ENCODE assay signal across 12 cellular contexts in the genomic region with DNA sequence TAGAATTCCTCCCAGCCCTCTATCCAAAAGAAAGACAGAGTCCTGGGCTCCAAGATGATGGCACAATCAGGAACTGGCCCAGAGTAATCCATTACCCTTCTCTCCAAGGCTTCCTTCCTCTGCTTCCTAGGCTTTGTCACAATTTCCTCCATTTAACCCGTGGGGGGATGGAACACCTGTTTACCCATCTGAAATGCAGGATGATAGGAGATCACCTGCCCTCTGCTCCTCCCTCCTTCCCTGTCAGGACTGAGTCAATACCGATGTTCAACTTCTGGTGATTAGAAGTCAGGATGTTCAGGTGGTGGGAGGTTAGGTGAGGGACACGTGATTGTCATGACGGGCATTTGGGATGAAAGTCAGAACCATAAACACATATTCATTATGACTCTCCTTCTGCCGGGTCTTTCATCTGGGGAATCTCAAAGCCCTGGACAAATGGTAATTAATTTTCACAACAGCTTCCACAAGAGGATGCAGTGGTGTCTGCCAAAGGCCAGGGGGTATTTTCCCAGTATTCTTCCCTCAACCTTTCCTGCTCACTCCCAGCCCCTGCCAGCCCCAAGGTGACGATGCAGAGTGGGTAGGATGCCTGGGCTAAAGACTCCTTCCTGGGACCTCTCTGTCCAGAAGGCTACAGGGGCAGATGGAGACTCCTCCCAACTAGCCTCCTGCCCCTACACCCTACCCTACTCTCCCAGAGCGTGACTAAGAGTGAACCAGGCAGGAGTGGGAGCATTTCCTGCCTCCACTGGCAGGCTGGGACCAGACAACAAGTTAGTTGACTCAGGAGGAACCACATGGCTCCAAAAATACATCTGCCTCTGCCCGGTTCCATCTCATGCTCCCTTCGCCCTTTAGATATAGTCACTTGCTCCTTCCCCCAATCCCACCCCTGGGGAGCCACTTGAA. TPM values are rescaled to one million over a fixed set of nuclear protein-coding genes. Genes with fewer than 3 reads are reported as not detected.
DNase-seq lines count a peak whose midpoint lies in the region; ATAC-seq, FAIRE-seq and TF ChIP-seq lines count a peak whose summit lies in the region.
"Had no signal": no experiment of that assay in that cellular context is flagged by ENCODE, and none has a peak within 500 bp of the region (broad histone marks: within the 10 kb centered on the region; RNA-seq: fewer than 3 reads in every experiment).

No MANE protein-coding gene starts in this region.

- H3K9me3 Mint-ChIP-seq in activated naive CD4-positive, alpha-beta T cell treated with anti-CD3 and anti-CD28 coated beads, Interleukin-2, amount 10 ng/mL, durations not matched to agents 7 days and 5 days: no peaks in the 10 kb centered on the region
- no peaks in the 10 kb centered on the region for H3K9me3 Mint-ChIP-seq in activated naive CD4-positive, alpha-beta T cell treated with anti-CD3 and anti-CD28 coated beads, Interleukin-2, amount 50 U/mL, for 72 hours
- H3K9me3 Mint-ChIP-seq: activated CD8-positive, alpha-beta T cell treated with anti-CD3 and anti-CD28 coated beads for 36 hours; naive thymus-derived CD8-positive, alpha-beta T cell had no signal

- no peak for TF ChIP-seq EP300 in H1 (IDR thresholded peaks at IDR 0.05; ENCODE audit: borderline replicate concordance in 1 of 2, low read depth in 2 of 2, low read length in 2 of 2)
- no peak for TF ChIP-seq EP300 in stomach (IDR thresholded peaks at IDR 0.05)

- no peaks in the 10 kb centered on the region for H3K9me2 ChIP-seq in PC-9 (ENCODE audit: insufficient read depth)

- no peak for ATAC-seq in activated naive CD4-positive, alpha-beta T cell treated with anti-CD3 and anti-CD28 coated beads, Interleukin-2, amount 50 U/mL, for 72 hours
- ATAC-seq in GM19455 (IDR thresholded peaks at IDR 0.05; ENCODE audit: unreplicated experiment) (no peak), HG03378 (IDR thresholded peaks at IDR 0.05; ENCODE audit: unreplicated experiment) (no peak)
- ATAC-seq: activated CD8-positive, alpha-beta T cell treated with anti-CD3 and anti-CD28 coated beads for 36 hours; naive thymus-derived CD8-positive, alpha-beta T cell had no signal

- intact Hi-C loops in PC-9 (cut with micrococcal nuclease; ENCODE audit: unreplicated experiment): no loop called here
- intact Hi-C loops in spleen (cut with DNase I; ENCODE audit: low total_unique reads): no loop called here
- intact Hi-C loops in stomach (cut with DNase I; ENCODE audit: low total_unique reads): no loop called here

- peak overlapping the region; percentile 25; the same call in 1 of the 2 replicates for H2BK20ac ChIP-seq in H1 (ENCODE audit: low read length)

- peak overlapping the region; percentile 78; the same call in 1 of the 2 replicates for H2BK12ac ChIP-seq in H1 (ENCODE audit: low read depth, low read length)

- H3K36me3 ChIP-seq in PC-9 (ENCODE audit: low read depth) (peaks cover 26% of the 10 kb centered on the region; the same call in 1 of the 2 replicates), H1 (ENCODE audit: control insufficient read depth in 2 of 4, insufficient read depth in 4 of 4, low read length in 3 of 4) (no peaks in the 10 kb centered on the region), spleen (no peaks in the 10 kb centered on the region), stomach (no peaks in the 10 kb centered on the region)

- no peak overlapping the region for H3K4ac ChIP-seq in H1 (replicated peaks; ENCODE audit: insufficient read length, low read depth, low read length)

- peaks cover 3% of the 10 kb centered on the region; the same call in 1 of the 2 replicates for H4K20me1 ChIP-seq in PC-9 (ENCODE audit: insufficient read depth)
- H4K20me1 ChIP-seq in H1 (replicated peaks in 1 of 2; ENCODE audit: control insufficient read depth in 1 of 2, insufficient read depth in 2 of 2, low read length in 2 of 2): no peaks in the 10 kb centered on the region

- no peak overlapping the region for H3K14ac ChIP-seq in H1 (ENCODE audit: insufficient read length)

- H3K79me2 ChIP-seq in PC-9 (ENCODE audit: low read depth) (peaks cover 4% of the 10 kb centered on the region; the same call in 1 of the 2 replicates), H1 (ENCODE audit: control insufficient read depth in 1 of 2, insufficient read depth in 2 of 2, low read length in 2 of 2) (no peaks in the 10 kb centered on the region)

- no peaks in the 10 kb centered on the region for H3K79me1 ChIP-seq in H1 (ENCODE audit: low read depth, low read length)

- no peak overlapping the region for H2BK5ac ChIP-seq in H1 (ENCODE audit: low read depth, low read length)

- TF ChIP-seq CTCF in PC-9 (conservative IDR thresholded peaks at IDR 0.05) (no peak), H1 (IDR thresholded peaks at IDR 0.05; ENCODE audit: control extremely low read depth in 1 of 3, insufficient read depth in 1 of 3, low read depth in 1 of 3, low read length in 3 of 3) (no peak), spleen (IDR thresholded peaks at IDR 0.05 in 8 of 11, conservative IDR thresholded peaks at IDR 0.05 in 3 of 11) (no peak), stomach (IDR thresholded peaks at IDR 0.05) (no peak)

- DNase-seq in activated naive CD4-positive, alpha-beta T cell treated with anti-CD3 and anti-CD28 coated beads, Interleukin-2, amount 10 ng/mL, durations not matched to agents 7 days and 5 days: peak; percentile 1
- DNase-seq in activated naive CD4-positive, alpha-beta T cell treated with anti-CD3 and anti-CD28 coated beads, Interleukin-2, amount 50 U/mL, for 72 hours (ENCODE audit: low spot score in 2 of 2): no peak
- DNase-seq in PC-9: no peak
- no peak for DNase-seq in H1 (ENCODE audit: low read depth in 1 of 2, low spot score in 2 of 2)
- no peak for DNase-seq in spleen
- no peak for DNase-seq in stomach
- DNase-seq: activated CD8-positive, alpha-beta T cell treated with anti-CD3 and anti-CD28 coated beads for 36 hours; naive thymus-derived CD8-positive, alpha-beta T cell; NCI-H524 treated with DMSO at 0.1 percent for 48 hours had no signal

- POLR2A ChIA-PET in PC-9 (lab: Charles Lee; ENCODE audit: unreplicated experiment): no interaction called here
- POLR2A ChIA-PET in H1 (lab: Charles Lee; ENCODE audit: partially characterized antibody): no interaction called here

- peaks cover 13% of the 10 kb centered on the region for H3K36me3 Mint-ChIP-seq in activated naive CD4-positive, alpha-beta T cell treated with anti-CD3 and anti-CD28 coated beads, Interleukin-2, amount 10 ng/mL, durations not matched to agents 7 days and 5 days
- no peaks in the 10 kb centered on the region for H3K36me3 Mint-ChIP-seq in activated naive CD4-positive, alpha-beta T cell treated with anti-CD3 and anti-CD28 coated beads, Interleukin-2, amount 50 U/mL, for 72 hours
- H3K36me3 Mint-ChIP-seq: naive thymus-derived CD8-positive, alpha-beta T cell had no signal

- no peak overlapping the region for H2BK120ac ChIP-seq in H1 (replicated peaks; ENCODE audit: low read depth, low read length)

- H3K27ac ChIP-seq in PC-9 (peak overlapping the region; percentile 26), H1 (ENCODE audit: low read depth, low read length) (no peak overlapping the region), spleen (peak overlapping the region in 5 of 8 donors; percentile 8 to 51 (median 33)), stomach (no peak overlapping the region)
- H3K27ac ChIP-seq: SK-N-MC had no signal

- peak overlapping the region; percentile 73; the same call in 1 of the 2 replicates for H2BK15ac ChIP-seq in H1 (ENCODE audit: low read length)

- no peak overlapping the region for H3K56ac ChIP-seq in H1 (replicated peaks; ENCODE audit: insufficient read length, low read depth, low read length)

- CTCF ChIA-PET in activated naive CD4-positive, alpha-beta T cell treated with anti-CD3 and anti-CD28 coated beads, Interleukin-2, amount 10 ng/mL, durations not matched to agents 7 days and 5 days (lab: Charles Lee): interaction anchor here (0.7 kb wide), 1 partner anchor 172 kb away, joined by 3 read pairs; no protein-coding TSS in a partner anchor
- CTCF ChIA-PET in PC-9 (lab: Charles Lee): no interaction called here
- CTCF ChIA-PET in H1 (lab: Charles Lee; ENCODE audit: partially characterized antibody): no interaction called here

- BruUV-seq in PC-9 (replicated peaks; lab: Mats Ljungman, UMichigan): no TSS peak

- H3K9ac ChIP-seq in H1 (replicated peaks in 1 of 4; ENCODE audit: extremely low read depth in 1 of 4, low read depth in 3 of 4, low read length in 3 of 4): no peak overlapping the region

- TF ChIP-seq RAD21 in H1 (IDR thresholded peaks at IDR 0.05 in 1 of 2, conservative IDR thresholded peaks at IDR 0.05 in 1 of 2; ENCODE audit: low read depth in 2 of 2, low read length in 2 of 2): no peak

- peaks cover 50% of the 10 kb centered on the region for H3K4me1 Mint-ChIP-seq in activated naive CD4-positive, alpha-beta T cell treated with anti-CD3 and anti-CD28 coated beads, Interleukin-2, amount 10 ng/mL, durations not matched to agents 7 days and 5 days

- 78% methylated on average over 9 of the region's 9 CpGs; no CpG with 5 or more reads in 1 of the 2 experiments for WGBS in H1 (ENCODE audit: extremely low coverage in 1 of 2, insufficient coverage in 1 of 2, insufficient read length in 1 of 2, insufficient replicate concordance in 2 of 2, low coverage in 1 of 2, low lambda C conversion rate in 2 of 2, missing lambda C conversion rate in 1 of 2), 2 experiments
- 57 to 70% (median 59%) methylated on average over 9 of the region's 9 CpGs for WGBS in spleen, 5 donors
- WGBS in stomach, 5 donors: 73 to 85% (median 79%) methylated on average over 9 of the region's 9 CpGs

- no peak overlapping the region for H3K4me3 Mint-ChIP-seq in activated naive CD4-positive, alpha-beta T cell treated with anti-CD3 and anti-CD28 coated beads, Interleukin-2, amount 10 ng/mL, durations not matched to agents 7 days and 5 days
- H3K4me3 Mint-ChIP-seq: activated CD8-positive, alpha-beta T cell treated with anti-CD3 and anti-CD28 coated beads for 36 hours; naive thymus-derived CD8-positive, alpha-beta T cell had no signal

- H3K4me1 ChIP-seq in PC-9 (replicated peaks; ENCODE audit: insufficient read depth) (peaks cover 48% of the 10 kb centered on the region), H1 (replicated peaks in 1 of 4; ENCODE audit: control insufficient read depth in 3 of 4, insufficient read depth in 4 of 4, low read length in 3 of 4) (peaks cover 4 to 11% (median 5%) of the 10 kb centered on the region in 4 experiments), spleen (peaks cover 5 to 39% (median 27%) of the 10 kb centered on the region in 6 donors), stomach (peaks cover 0 to 18% (median 7%) of the 10 kb centered on the region in 4 donors)

- H3K4me2 ChIP-seq in PC-9: no peak overlapping the region
- no peak overlapping the region for H3K4me2 ChIP-seq in H1 (ENCODE audit: insufficient read depth in 1 of 2, low read depth in 2 of 2, low read length in 2 of 2)

- no peak overlapping the region for H3K4me3 ChIP-seq in PC-9
- H3K4me3 ChIP-seq in H1 (ENCODE audit: extremely low read depth in 1 of 4, insufficient read depth in 2 of 4, low read depth in 3 of 4, low read length in 4 of 4): no peak overlapping the region
- no peak overlapping the region for H3K4me3 ChIP-seq in spleen
- H3K4me3 ChIP-seq in stomach: no peak overlapping the region
- H3K4me3 ChIP-seq: SK-N-MC had no signal

- H3K23me2 ChIP-seq in H1 (ENCODE audit: low read depth, low read length): peaks cover 2% of the 10 kb centered on the region; the same call in 1 of the 2 replicates

- no peak overlapping the region for H3K27ac Mint-ChIP-seq in activated naive CD4-positive, alpha-beta T cell treated with anti-CD3 and anti-CD28 coated beads, Interleukin-2, amount 10 ng/mL, durations not matched to agents 7 days and 5 days
- no peak overlapping the region for H3K27ac Mint-ChIP-seq in activated naive CD4-positive, alpha-beta T cell treated with anti-CD3 and anti-CD28 coated beads, Interleukin-2, amount 50 U/mL, for 72 hours
- H3K27ac Mint-ChIP-seq: activated CD8-positive, alpha-beta T cell treated with anti-CD3 and anti-CD28 coated beads for 36 hours; naive thymus-derived CD8-positive, alpha-beta T cell had no signal

- H4K5ac ChIP-seq in H1 (ENCODE audit: insufficient read length, low read depth, low read length): no peak overlapping the region

- TF ChIP-seq POLR2A in H1 (IDR thresholded peaks at IDR 0.05; ENCODE audit: control extremely low read depth in 1 of 2, low read depth in 2 of 2, low read length in 2 of 2) (no peak), spleen (IDR thresholded peaks at IDR 0.05) (no peak), stomach (IDR thresholded peaks at IDR 0.05) (no peak)

- H2AK5ac ChIP-seq in H1 (ENCODE audit: low read depth, low read length): no peak overlapping the region

- H4K91ac ChIP-seq in H1 (replicated peaks; ENCODE audit: insufficient read length, low read length): peak overlapping the region; percentile 40

- H3K23ac ChIP-seq in H1 (ENCODE audit: insufficient read length): no peak overlapping the region

- H2AFZ ChIP-seq in PC-9 (no peak overlapping the region), H1 (ENCODE audit: low read length) (no peak overlapping the region)

- H3K18ac ChIP-seq in H1 (ENCODE audit: extremely low read depth, low read length): no peak overlapping the region

- peaks cover 84% of the 10 kb centered on the region for H3F3A ChIP-seq in PC-9 (ENCODE audit: insufficient read depth, low read depth)

- H3K9me3 ChIP-seq in PC-9 (ENCODE audit: insufficient read depth, low read depth): no peaks in the 10 kb centered on the region
- no peaks in the 10 kb centered on the region for H3K9me3 ChIP-seq in H1 (ENCODE audit: insufficient read depth in 2 of 2, low read depth in 1 of 2, low read length in 1 of 2)
- no peaks in the 10 kb centered on the region for H3K9me3 ChIP-seq in spleen
- H3K9me3 ChIP-seq in stomach: no peaks in the 10 kb centered on the region

- no peak overlapping the region for H4K8ac ChIP-seq in H1 (ENCODE audit: extremely low read depth, insufficient read depth, low read length)

- no peak for FAIRE-seq in H1 (lab: Jason Lieb, UNC)

- no peaks in the 10 kb centered on the region for H3K27me3 ChIP-seq in PC-9 (ENCODE audit: insufficient read depth, low read depth)
- no peaks in the 10 kb centered on the region; a peak in 1 of 7 replicates for H3K27me3 ChIP-seq in H1 (replicated peaks in 1 of 4; ENCODE audit: control insufficient read depth in 3 of 4, extremely low read depth in 1 of 4, insufficient read depth in 3 of 4, low read length in 3 of 4)
- H3K27me3 ChIP-seq in spleen (replicated peaks in 1 of 7): peaks cover 0 to 13% (median 0%) of the 10 kb centered on the region in 7 donors
- H3K27me3 ChIP-seq in stomach: peaks cover 0 to 29% (median 12%) of the 10 kb centered on the region in 3 donors

- peaks cover 38% of the 10 kb centered on the region for H3K27me3 Mint-ChIP-seq in activated naive CD4-positive, alpha-beta T cell treated with anti-CD3 and anti-CD28 coated beads, Interleukin-2, amount 10 ng/mL, durations not matched to agents 7 days and 5 days
- H3K27me3 Mint-ChIP-seq: activated CD8-positive, alpha-beta T cell treated with anti-CD3 and anti-CD28 coated beads for 36 hours; naive thymus-derived CD8-positive, alpha-beta T cell had no signal

RNA-seq across cellular contexts. Expression of gene DUSP5, which starts 27.9 kb away (rescaled TPM):
- 10 to 100 TPM; 23.0 to 32.4 TPM for total RNA-seq in activated naive CD4-positive, alpha-beta T cell treated with anti-CD3 and anti-CD28 coated beads, Interleukin-2, amount 50 U/mL, for 72 hours
- 14.2 and 19.0 TPM in 2 replicates for total RNA-seq in PC-9 (2021)
- 27.0 and 30.3 TPM in 2 replicates for total RNA-seq in H1 (2021; fragmentation: NEBNext Ultra II Directional; extraction: Animal tissue kit (Norgen Biotek cat#: 25700))
- 13.3 and 13.6 TPM in 2 replicates for polyA plus RNA-seq in H1 (2011; rRNA removed)
- polyA plus RNA-seq in H1 (2011; cell fraction: cytosol; rRNA removed): 15.2 TPM
- 12.0 TPM for polyA plus RNA-seq in H1 (2011; cell fraction: nucleus; rRNA removed)
- 14.3 to 18.7 TPM (median 15.9 TPM) in 4 replicates for polyA plus RNA-seq in H1 (2012, experiment 1 of 2)
- 16.9 TPM for polyA plus RNA-seq in H1 (2012, experiment 2 of 2)
- polyA plus RNA-seq in H1 (2013, experiment 1 of 2): 17.0 TPM
- 20.2 TPM for polyA plus RNA-seq in H1 (2013, experiment 2 of 2)
- 28.9 and 41.0 TPM in 2 replicates for polyA minus RNA-seq in H1 (2011; rRNA and poly(A)+ RNA removed)
- polyA minus RNA-seq in H1 (2011; cell fraction: cytosol; rRNA and poly(A)+ RNA removed): 37.5 TPM
- polyA minus RNA-seq in H1 (2011; cell fraction: nucleus; rRNA and poly(A)+ RNA removed): 14.9 TPM
- total RNA-seq in spleen: 10 to 100 TPM; 17.2 to 71.8 (median 35.6) TPM
- 10 to 100 TPM in 2 of 3 donors, 1 to 10 TPM in 1; 9.7 to 17.2 (median 15.7) TPM for polyA plus RNA-seq in spleen
- total RNA-seq in stomach: 10 to 100 TPM in 3 of 5 donors, 1 to 10 TPM in 1, under 1 TPM in 1; 0.58 to 22.3 (median 10.7) TPM
- 10 to 100 TPM in 2 of 3 donors, 1 to 10 TPM in 1; 9.9 to 23.2 (median 10.4) TPM for polyA plus RNA-seq in stomach

RNA-seq across cellular contexts. Expression of gene SMC3, which starts 41.9 kb away (rescaled TPM):
- 100 to 1,000 TPM in 1 of 2 donors, 10 to 100 TPM in 1; 70.7 to 110 TPM for total RNA-seq in activated naive CD4-positive, alpha-beta T cell treated with anti-CD3 and anti-CD28 coated beads, Interleukin-2, amount 50 U/mL, for 72 hours
- total RNA-seq in PC-9 (2021) (22.1 and 31.2 TPM in 2 replicates), spleen (10 to 100 TPM; 32.4 to 41.2 (median 35.0) TPM), stomach (10 to 100 TPM in 4 of 5 donors, 1 to 10 TPM in 1; 9.3 to 40.6 (median 18.5) TPM)
- 89.8 and 93.4 TPM in 2 replicates for total RNA-seq in H1 (2021; fragmentation: NEBNext Ultra II Directional; extraction: Animal tissue kit (Norgen Biotek cat#: 25700))
- polyA plus RNA-seq in H1 (2011; rRNA removed) (7.8 and 12.7 TPM in 2 replicates), spleen (10 to 100 TPM; 10.4 to 16.7 (median 13.9) TPM), stomach (10 to 100 TPM; 10.1 to 12.4 (median 12.2) TPM)
- polyA plus RNA-seq in H1 (2011; cell fraction: cytosol; rRNA removed): 29.8 TPM
- 5.9 TPM for polyA plus RNA-seq in H1 (2011; cell fraction: nucleus; rRNA removed)
- 44.2 to 101 TPM (median 59.5 TPM) in 4 replicates for polyA plus RNA-seq in H1 (2012, experiment 1 of 2)
- polyA plus RNA-seq in H1 (2012, experiment 2 of 2): 4.2 TPM
- 65.2 TPM for polyA plus RNA-seq in H1 (2013, experiment 1 of 2)
- 67.9 TPM for polyA plus RNA-seq in H1 (2013, experiment 2 of 2)
- 14.4 and 18.6 TPM in 2 replicates for polyA minus RNA-seq in H1 (2011; rRNA and poly(A)+ RNA removed)
- 23.2 TPM for polyA minus RNA-seq in H1 (2011; cell fraction: cytosol; rRNA and poly(A)+ RNA removed)
- polyA minus RNA-seq in H1 (2011; cell fraction: nucleus; rRNA and poly(A)+ RNA removed): 21.7 TPM

Comparison
In these comparisons a context has a peak if more than half of its experiments do, and no peak if none do; other contexts are left out.
1. H3K27ac ChIP-seq: peak in PC-9 (single experiment) and spleen (5 of 8); none in H1 (single experiment) and stomach (0 of 5).